Comparison of ENCODE assay signal across 1 cellular context in the genomic region with DNA sequence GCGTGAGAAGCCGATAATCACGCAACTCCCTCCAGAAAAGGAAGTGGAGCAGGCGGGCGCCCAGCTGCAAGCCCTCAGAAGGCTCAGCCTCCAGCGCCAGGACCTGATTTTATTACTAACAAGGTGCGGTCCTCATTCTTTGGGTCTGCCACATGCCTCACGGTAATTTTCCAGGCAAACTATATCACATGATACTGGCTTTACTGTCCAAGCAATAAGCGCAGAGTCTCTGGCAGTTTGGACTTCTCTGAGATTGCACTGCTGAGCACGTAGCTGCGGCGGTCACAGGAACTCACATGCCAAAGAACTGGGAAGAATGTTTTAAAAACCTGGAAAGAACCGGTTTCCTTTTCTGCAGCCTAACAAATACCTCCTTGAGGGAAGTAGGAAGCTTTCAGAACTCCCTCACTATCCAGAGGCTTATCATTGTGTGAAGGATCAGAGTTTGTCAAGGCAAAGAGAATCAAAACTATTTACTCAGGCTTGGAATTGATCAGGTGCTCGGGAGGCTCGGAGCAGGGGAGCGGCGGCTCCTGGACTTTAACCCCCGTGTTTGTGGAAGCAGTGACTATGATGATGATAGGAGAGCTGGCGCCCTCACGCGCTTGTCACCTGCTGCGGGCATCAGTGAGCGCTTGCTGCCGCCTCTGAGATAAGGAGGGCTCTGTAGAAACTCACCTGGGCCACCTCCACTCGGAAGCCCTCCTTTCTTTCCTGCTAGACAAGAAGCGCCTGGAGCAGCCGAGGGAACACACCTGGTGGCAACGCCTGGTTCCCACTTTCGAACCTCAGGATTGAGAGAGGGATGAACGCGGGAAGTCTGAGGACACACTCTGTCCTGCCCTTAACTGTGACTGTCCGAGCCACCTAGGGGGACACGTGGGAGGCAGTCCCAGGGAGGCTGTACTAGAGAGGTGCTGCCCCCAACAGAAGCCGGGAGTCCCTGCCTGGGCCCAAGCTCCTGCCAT.
A peak's percentile ranks its signal among the peaks of the same experiment; 100 is the strongest.
TF ChIP-seq lines count a peak whose summit lies in the region.

No MANE protein-coding gene starts in this region.

TF ChIP-seq in HepG2, 621 proteins besides CTCF, POLR2A, EP300 and RAD21 (continued from another document and continues in another):
- TF ChIP-seq TBL1XR1 (IDR thresholded peaks at IDR 0.05; ENCODE audit: borderline replicate concordance, low read length, partially characterized antibody) (peak; percentile 55), PCBP1 (IDR thresholded peaks at IDR 0.05; ENCODE audit: borderline replicate concordance, low read depth, low read length) (no peak), ZNF253 (CRISPR knock-in tag; IDR thresholded peaks at IDR 0.05; ENCODE audit: borderline replicate concordance) (no peak), ZNF335 (CRISPR knock-in tag; IDR thresholded peaks at IDR 0.05) (no peak), HNRNPL (IDR thresholded peaks at IDR 0.05; ENCODE audit: low read depth, low read length) (peak; percentile 64; the same call in 1 of the 2 replicates), SETDB1 (CRISPR knock-in tag; IDR thresholded peaks at IDR 0.05; ENCODE audit: borderline replicate concordance) (no peak), MAFF (IDR thresholded peaks at IDR 0.05; ENCODE audit: low read depth, low read length) (no peak), KLF11 (CRISPR knock-in tag; IDR thresholded peaks at IDR 0.05) (no peak), SMAD1 (CRISPR knock-in tag; IDR thresholded peaks at IDR 0.05; ENCODE audit: borderline replicate concordance, low read depth) (peak; percentile 94; the same call in 1 of the 2 replicates), ONECUT2 (CRISPR knock-in tag; IDR thresholded peaks at IDR 0.05) (peak; percentile 81), PCBP2 (optimal IDR thresholded peaks at IDR 0.05; ENCODE audit: low read depth, low read length, poor library complexity, severe bottlenecking) (no peak), FOXA1 (IDR thresholded peaks at IDR 0.05) (no peak), FOXA1 (CRISPR knock-in tag; IDR thresholded peaks at IDR 0.05) (peak; percentile 74), CAMTA2 (CRISPR knock-in tag; IDR thresholded peaks at IDR 0.05; ENCODE audit: borderline replicate concordance) (0 out of 2 replicates have a peak, but pooled peaks have one; percentile 50), HNF4G (IDR thresholded peaks at IDR 0.05; ENCODE audit: borderline replicate concordance, low read depth, low read length) (peak; percentile 98), HNF4G (CRISPR knock-in tag; IDR thresholded peaks at IDR 0.05; ENCODE audit: borderline replicate concordance, low read depth) (peak; percentile 94), MTA3 (CRISPR knock-in tag; IDR thresholded peaks at IDR 0.05) (no peak), KLF15 (CRISPR knock-in tag; IDR thresholded peaks at IDR 0.05; ENCODE audit: borderline replicate concordance) (no peak), SMAD9 (CRISPR knock-in tag; IDR thresholded peaks at IDR 0.05) (no peak), TBX2 (CRISPR knock-in tag; IDR thresholded peaks at IDR 0.05; ENCODE audit: borderline replicate concordance) (peak; percentile 94), ZNF138 (CRISPR knock-in tag; IDR thresholded peaks at IDR 0.05; ENCODE audit: low read depth) (no peak), HCFC1 (IDR thresholded peaks at IDR 0.05; ENCODE audit: low read depth, low read length) (no peak), SP4 (CRISPR knock-in tag; IDR thresholded peaks at IDR 0.05) (peak; percentile 6; the same call in 1 of the 2 replicates), CHD2 (IDR thresholded peaks at IDR 0.05; ENCODE audit: low read depth, low read length) (no peak; the same call in 1 of the 2 replicates), KMT2B (CRISPR knock-in tag; IDR thresholded peaks at IDR 0.05) (peak; percentile 57; the same call in 1 of the 2 replicates), ZNF441 (CRISPR knock-in tag; IDR thresholded peaks at IDR 0.05; ENCODE audit: borderline replicate concordance) (peak; percentile 44; the same call in 1 of the 2 replicates), CBX2 (IDR thresholded peaks at IDR 0.05; ENCODE audit: low read depth, low read length) (no peak), CBX2 (CRISPR knock-in tag; IDR thresholded peaks at IDR 0.05; ENCODE audit: low read depth) (0 out of 2 replicates have a peak, but pooled peaks have one; percentile 65), ZNF629 (CRISPR knock-in tag; conservative IDR thresholded peaks at IDR 0.05) (peak; percentile 43; the same call in 1 of the 2 replicates), ZNF614 (CRISPR knock-in tag; IDR thresholded peaks at IDR 0.05; ENCODE audit: borderline replicate concordance) (no peak), ZNF557 (CRISPR knock-in tag; IDR thresholded peaks at IDR 0.05) (0 out of 2 replicates have a peak, but pooled peaks have one; percentile 84), MBNL3 (CRISPR knock-in tag; conservative IDR thresholded peaks at IDR 0.05) (no peak), XBP1 (CRISPR knock-in tag; IDR thresholded peaks at IDR 0.05) (0 out of 2 replicates have a peak, but pooled peaks have one; percentile 39), ZNF44 (CRISPR knock-in tag; IDR thresholded peaks at IDR 0.05) (no peak), TOPORS (CRISPR knock-in tag; IDR thresholded peaks at IDR 0.05) (no peak; the same call in 1 of the 2 replicates), ZNF598 (CRISPR knock-in tag; IDR thresholded peaks at IDR 0.05; ENCODE audit: borderline replicate concordance) (no peak; the same call in 1 of the 2 replicates), ZSCAN20 (CRISPR knock-in tag; IDR thresholded peaks at IDR 0.05; ENCODE audit: borderline replicate concordance) (no peak; the same call in 1 of the 2 replicates), TOE1 (CRISPR knock-in tag; IDR thresholded peaks at IDR 0.05) (no peak)
- TF ChIP-seq, protein P1, sequence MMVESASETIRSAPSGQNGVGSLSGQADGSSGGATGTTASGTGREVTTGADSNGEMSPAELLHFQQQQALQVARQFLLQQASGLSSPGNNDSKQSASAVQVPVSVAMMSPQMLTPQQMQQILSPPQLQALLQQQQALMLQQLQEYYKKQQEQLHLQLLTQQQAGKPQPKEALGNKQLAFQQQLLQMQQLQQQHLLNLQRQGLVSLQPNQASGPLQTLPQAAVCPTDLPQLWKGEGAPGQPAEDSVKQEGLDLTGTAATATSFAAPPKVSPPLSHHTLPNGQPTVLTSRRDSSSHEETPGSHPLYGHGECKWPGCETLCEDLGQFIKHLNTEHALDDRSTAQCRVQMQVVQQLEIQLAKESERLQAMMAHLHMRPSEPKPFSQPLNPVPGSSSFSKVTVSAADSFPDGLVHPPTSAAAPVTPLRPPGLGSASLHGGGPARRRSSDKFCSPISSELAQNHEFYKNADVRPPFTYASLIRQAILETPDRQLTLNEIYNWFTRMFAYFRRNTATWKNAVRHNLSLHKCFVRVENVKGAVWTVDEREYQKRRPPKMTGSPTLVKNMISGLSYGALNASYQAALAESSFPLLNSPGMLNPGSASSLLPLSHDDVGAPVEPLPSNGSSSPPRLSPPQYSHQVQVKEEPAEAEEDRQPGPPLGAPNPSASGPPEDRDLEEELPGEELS (CRISPR knock-in tag; IDR thresholded peaks at IDR 0.05), result peak; percentile 67
- TF ChIP-seq, protein P2, sequence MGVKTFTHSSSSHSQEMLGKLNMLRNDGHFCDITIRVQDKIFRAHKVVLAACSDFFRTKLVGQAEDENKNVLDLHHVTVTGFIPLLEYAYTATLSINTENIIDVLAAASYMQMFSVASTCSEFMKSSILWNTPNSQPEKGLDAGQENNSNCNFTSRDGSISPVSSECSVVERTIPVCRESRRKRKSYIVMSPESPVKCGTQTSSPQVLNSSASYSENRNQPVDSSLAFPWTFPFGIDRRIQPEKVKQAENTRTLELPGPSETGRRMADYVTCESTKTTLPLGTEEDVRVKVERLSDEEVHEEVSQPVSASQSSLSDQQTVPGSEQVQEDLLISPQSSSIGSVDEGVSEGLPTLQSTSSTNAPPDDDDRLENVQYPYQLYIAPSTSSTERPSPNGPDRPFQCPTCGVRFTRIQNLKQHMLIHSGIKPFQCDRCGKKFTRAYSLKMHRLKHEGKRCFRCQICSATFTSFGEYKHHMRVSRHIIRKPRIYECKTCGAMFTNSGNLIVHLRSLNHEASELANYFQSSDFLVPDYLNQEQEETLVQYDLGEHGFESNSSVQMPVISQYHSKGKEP (CRISPR knock-in tag; IDR thresholded peaks at IDR 0.05), result no peak
- TF ChIP-seq, protein P3, sequence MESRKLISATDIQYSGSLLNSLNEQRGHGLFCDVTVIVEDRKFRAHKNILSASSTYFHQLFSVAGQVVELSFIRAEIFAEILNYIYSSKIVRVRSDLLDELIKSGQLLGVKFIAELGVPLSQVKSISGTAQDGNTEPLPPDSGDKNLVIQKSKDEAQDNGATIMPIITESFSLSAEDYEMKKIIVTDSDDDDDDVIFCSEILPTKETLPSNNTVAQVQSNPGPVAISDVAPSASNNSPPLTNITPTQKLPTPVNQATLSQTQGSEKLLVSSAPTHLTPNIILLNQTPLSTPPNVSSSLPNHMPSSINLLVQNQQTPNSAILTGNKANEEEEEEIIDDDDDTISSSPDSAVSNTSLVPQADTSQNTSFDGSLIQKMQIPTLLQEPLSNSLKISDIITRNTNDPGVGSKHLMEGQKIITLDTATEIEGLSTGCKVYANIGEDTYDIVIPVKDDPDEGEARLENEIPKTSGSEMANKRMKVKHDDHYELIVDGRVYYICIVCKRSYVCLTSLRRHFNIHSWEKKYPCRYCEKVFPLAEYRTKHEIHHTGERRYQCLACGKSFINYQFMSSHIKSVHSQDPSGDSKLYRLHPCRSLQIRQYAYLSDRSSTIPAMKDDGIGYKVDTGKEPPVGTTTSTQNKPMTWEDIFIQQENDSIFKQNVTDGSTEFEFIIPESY (CRISPR knock-in tag; IDR thresholded peaks at IDR 0.05), result no peak
- TF ChIP-seq, protein P4, sequence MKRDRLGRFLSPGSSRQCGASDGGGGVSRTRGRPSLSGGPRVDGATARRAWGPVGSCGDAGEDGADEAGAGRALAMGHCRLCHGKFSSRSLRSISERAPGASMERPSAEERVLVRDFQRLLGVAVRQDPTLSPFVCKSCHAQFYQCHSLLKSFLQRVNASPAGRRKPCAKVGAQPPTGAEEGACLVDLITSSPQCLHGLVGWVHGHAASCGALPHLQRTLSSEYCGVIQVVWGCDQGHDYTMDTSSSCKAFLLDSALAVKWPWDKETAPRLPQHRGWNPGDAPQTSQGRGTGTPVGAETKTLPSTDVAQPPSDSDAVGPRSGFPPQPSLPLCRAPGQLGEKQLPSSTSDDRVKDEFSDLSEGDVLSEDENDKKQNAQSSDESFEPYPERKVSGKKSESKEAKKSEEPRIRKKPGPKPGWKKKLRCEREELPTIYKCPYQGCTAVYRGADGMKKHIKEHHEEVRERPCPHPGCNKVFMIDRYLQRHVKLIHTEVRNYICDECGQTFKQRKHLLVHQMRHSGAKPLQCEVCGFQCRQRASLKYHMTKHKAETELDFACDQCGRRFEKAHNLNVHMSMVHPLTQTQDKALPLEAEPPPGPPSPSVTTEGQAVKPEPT (CRISPR knock-in tag; IDR thresholded peaks at IDR 0.05; ENCODE audit: low read depth), result peak; percentile 27; the same call in 1 of the 2 replicates
- TF ChIP-seq, protein P5, sequence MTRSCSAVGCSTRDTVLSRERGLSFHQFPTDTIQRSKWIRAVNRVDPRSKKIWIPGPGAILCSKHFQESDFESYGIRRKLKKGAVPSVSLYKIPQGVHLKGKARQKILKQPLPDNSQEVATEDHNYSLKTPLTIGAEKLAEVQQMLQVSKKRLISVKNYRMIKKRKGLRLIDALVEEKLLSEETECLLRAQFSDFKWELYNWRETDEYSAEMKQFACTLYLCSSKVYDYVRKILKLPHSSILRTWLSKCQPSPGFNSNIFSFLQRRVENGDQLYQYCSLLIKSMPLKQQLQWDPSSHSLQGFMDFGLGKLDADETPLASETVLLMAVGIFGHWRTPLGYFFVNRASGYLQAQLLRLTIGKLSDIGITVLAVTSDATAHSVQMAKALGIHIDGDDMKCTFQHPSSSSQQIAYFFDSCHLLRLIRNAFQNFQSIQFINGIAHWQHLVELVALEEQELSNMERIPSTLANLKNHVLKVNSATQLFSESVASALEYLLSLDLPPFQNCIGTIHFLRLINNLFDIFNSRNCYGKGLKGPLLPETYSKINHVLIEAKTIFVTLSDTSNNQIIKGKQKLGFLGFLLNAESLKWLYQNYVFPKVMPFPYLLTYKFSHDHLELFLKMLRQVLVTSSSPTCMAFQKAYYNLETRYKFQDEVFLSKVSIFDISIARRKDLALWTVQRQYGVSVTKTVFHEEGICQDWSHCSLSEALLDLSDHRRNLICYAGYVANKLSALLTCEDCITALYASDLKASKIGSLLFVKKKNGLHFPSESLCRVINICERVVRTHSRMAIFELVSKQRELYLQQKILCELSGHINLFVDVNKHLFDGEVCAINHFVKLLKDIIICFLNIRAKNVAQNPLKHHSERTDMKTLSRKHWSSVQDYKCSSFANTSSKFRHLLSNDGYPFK (CRISPR knock-in tag; IDR thresholded peaks at IDR 0.05; ENCODE audit: borderline replicate concordance), result peak; percentile 70; the same call in 1 of the 2 replicates
- TF ChIP-seq, protein P6, sequence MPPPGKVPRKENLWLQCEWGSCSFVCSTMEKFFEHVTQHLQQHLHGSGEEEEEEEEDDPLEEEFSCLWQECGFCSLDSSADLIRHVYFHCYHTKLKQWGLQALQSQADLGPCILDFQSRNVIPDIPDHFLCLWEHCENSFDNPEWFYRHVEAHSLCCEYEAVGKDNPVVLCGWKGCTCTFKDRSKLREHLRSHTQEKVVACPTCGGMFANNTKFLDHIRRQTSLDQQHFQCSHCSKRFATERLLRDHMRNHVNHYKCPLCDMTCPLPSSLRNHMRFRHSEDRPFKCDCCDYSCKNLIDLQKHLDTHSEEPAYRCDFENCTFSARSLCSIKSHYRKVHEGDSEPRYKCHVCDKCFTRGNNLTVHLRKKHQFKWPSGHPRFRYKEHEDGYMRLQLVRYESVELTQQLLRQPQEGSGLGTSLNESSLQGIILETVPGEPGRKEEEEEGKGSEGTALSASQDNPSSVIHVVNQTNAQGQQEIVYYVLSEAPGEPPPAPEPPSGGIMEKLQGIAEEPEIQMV (CRISPR knock-in tag; IDR thresholded peaks at IDR 0.05; ENCODE audit: low read depth), result peak; percentile 42; the same call in 1 of the 2 replicates
- TF ChIP-seq, protein P7, sequence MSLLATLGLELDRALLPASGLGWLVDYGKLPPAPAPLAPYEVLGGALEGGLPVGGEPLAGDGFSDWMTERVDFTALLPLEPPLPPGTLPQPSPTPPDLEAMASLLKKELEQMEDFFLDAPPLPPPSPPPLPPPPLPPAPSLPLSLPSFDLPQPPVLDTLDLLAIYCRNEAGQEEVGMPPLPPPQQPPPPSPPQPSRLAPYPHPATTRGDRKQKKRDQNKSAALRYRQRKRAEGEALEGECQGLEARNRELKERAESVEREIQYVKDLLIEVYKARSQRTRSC (CRISPR knock-in tag; IDR thresholded peaks at IDR 0.05; ENCODE audit: low read depth), result no peak; the same call in 1 of the 2 replicates
- TF ChIP-seq, protein P8, sequence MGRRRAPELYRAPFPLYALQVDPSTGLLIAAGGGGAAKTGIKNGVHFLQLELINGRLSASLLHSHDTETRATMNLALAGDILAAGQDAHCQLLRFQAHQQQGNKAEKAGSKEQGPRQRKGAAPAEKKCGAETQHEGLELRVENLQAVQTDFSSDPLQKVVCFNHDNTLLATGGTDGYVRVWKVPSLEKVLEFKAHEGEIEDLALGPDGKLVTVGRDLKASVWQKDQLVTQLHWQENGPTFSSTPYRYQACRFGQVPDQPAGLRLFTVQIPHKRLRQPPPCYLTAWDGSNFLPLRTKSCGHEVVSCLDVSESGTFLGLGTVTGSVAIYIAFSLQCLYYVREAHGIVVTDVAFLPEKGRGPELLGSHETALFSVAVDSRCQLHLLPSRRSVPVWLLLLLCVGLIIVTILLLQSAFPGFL (CRISPR knock-in tag; IDR thresholded peaks at IDR 0.05), result no peak
